Comparison of ENCODE assay signal across 1 cellular context in the genomic region with DNA sequence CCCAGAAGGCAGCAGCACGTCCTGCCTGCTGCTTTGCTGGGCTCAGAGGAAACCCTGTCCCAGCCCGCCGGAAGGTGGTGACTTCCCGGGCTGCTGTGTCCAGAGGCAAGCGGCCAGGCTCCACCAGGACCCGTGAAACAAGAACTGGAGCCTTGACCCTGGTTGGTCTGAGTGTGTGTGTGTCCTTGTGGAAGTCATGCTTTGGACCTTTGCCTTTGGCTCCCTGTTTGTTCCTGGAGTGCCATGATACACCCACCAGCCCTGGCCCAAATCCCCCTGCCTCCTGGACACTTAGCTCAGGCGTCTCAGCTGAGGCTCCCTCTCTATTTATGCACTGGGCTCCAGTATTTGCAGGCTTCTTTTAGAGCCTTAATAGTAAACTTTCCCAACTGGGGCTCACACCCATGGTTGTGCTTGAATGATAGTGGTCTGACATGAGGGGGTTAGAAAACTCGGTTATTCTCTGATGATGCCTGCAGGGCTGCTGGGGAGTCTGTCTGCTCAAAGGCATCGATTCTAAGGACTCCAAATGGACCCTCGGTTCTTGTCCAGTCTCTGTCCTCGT.
TF ChIP-seq lines count a peak whose summit lies in the region.

No MANE protein-coding gene starts in this region.

TF ChIP-seq in HepG2, 621 proteins besides CTCF, POLR2A, EP300 and RAD21 (continued from another document and continues in another):
- TF ChIP-seq, protein P1, sequence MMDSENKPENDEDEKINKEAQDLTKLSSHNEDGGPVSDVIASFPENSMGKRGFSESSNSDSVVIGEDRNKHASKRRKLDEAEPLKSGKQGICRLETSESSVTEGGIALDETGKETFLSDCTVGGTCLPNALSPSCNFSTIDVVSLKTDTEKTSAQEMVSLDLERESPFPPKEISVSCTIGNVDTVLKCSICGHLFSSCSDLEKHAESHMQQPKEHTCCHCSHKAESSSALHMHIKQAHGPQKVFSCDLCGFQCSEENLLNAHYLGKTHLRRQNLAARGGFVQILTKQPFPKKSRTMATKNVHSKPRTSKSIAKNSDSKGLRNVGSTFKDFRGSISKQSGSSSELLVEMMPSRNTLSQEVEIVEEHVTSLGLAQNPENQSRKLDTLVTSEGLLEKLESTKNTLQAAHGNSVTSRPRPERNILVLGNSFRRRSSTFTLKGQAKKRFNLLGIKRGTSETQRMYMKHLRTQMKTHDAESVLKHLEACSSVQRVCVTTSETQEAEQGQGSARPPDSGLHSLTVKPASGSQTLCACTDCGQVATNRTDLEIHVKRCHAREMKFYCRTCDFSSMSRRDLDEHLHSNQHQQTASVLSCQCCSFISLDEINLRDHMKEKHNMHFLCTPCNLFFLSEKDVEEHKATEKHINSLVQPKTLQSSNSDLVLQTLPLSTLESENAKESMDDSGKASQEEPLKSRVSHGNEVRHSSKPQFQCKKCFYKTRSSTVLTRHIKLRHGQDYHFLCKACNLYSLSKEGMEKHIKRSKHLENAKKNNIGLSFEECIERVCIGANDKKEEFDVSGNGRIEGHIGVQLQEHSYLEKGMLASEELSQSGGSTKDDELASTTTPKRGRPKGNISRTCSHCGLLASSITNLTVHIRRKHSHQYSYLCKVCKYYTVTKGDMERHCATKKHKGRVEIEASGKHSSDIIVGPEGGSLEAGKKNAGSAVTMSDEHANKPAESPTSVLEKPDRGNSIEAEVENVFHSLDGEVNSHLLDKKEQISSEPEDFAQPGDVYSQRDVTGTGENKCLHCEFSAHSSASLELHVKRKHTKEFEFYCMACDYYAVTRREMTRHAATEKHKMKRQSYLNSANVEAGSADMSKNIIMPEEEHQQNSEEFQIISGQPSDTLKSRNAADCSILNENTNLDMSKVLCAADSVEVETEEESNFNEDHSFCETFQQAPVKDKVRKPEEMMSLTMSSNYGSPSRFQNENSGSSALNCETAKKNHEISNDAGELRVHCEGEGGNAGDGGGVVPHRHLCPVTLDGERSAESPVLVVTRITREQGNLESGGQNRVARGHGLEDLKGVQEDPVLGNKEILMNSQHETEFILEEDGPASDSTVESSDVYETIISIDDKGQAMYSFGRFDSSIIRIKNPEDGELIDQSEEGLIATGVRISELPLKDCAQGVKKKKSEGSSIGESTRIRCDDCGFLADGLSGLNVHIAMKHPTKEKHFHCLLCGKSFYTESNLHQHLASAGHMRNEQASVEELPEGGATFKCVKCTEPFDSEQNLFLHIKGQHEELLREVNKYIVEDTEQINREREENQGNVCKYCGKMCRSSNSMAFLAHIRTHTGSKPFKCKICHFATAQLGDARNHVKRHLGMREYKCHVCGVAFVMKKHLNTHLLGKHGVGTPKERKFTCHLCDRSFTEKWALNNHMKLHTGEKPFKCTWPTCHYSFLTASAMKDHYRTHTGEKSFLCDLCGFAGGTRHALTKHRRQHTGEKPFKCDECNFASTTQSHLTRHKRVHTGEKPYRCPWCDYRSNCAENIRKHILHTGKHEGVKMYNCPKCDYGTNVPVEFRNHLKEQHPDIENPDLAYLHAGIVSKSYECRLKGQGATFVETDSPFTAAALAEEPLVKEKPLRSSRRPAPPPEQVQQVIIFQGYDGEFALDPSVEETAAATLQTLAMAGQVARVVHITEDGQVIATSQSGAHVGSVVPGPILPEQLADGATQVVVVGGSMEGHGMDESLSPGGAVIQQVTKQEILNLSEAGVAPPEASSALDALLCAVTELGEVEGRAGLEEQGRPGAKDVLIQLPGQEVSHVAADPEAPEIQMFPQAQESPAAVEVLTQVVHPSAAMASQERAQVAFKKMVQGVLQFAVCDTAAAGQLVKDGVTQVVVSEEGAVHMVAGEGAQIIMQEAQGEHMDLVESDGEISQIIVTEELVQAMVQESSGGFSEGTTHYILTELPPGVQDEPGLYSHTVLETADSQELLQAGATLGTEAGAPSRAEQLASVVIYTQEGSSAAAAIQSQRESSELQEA (CRISPR knock-in tag; IDR thresholded peaks at IDR 0.05; ENCODE audit: not compliant biosample characterization), result no peak
- TF ChIP-seq RXRA (CRISPR knock-in tag; IDR thresholded peaks at IDR 0.05) (peak; percentile 36), TFE3 (CRISPR knock-in tag; IDR thresholded peaks at IDR 0.05) (peak; percentile 40; the same call in 1 of the 2 replicates), UBTF (CRISPR knock-in tag; IDR thresholded peaks at IDR 0.05) (peak; percentile 69), SAP130 (CRISPR knock-in tag; IDR thresholded peaks at IDR 0.05; ENCODE audit: low read depth) (0 out of 2 replicates have a peak, but pooled peaks have one; percentile 0), ATF7-NPFF (CRISPR knock-in tag; IDR thresholded peaks at IDR 0.05; ENCODE audit: low read depth) (no peak), MATR3 (CRISPR knock-in tag; IDR thresholded peaks at IDR 0.05) (no peak), IRF2 (CRISPR knock-in tag; IDR thresholded peaks at IDR 0.05) (0 out of 2 replicates have a peak, but pooled peaks have one; percentile 25), JUN (CRISPR knock-in tag; IDR thresholded peaks at IDR 0.05) (no peak), RXRB (CRISPR knock-in tag; IDR thresholded peaks at IDR 0.05; ENCODE audit: borderline replicate concordance) (peak; percentile 60; the same call in 1 of the 2 replicates), ZNF883 (CRISPR knock-in tag; IDR thresholded peaks at IDR 0.05; ENCODE audit: not compliant biosample characterization) (no peak), ZNF607 (CRISPR knock-in tag; IDR thresholded peaks at IDR 0.05; ENCODE audit: borderline replicate concordance) (0 out of 2 replicates have a peak, but pooled peaks have one; percentile 22), DNMT3B (CRISPR knock-in tag; conservative IDR thresholded peaks at IDR 0.05) (no peak), ZNF24 (IDR thresholded peaks at IDR 0.05) (no peak), ZNF274 (CRISPR knock-in tag; IDR thresholded peaks at IDR 0.05) (0 out of 2 replicates have a peak, but pooled peaks have one; percentile 14), ZNF737 (CRISPR knock-in tag; IDR thresholded peaks at IDR 0.05; ENCODE audit: borderline replicate concordance) (no peak), ZNF703 (CRISPR knock-in tag; IDR thresholded peaks at IDR 0.05; ENCODE audit: borderline replicate concordance) (no peak), SOX6 (IDR thresholded peaks at IDR 0.05) (no peak), SOX6 (CRISPR knock-in tag; IDR thresholded peaks at IDR 0.05) (peak; percentile 13; the same call in 1 of the 2 replicates), PHB2 (IDR thresholded peaks at IDR 0.05; ENCODE audit: partially characterized antibody) (no peak), ZFX (CRISPR knock-in tag; IDR thresholded peaks at IDR 0.05; ENCODE audit: low read depth) (peak; percentile 24; the same call in 1 of the 2 replicates), ZFY (CRISPR knock-in tag; IDR thresholded peaks at IDR 0.05) (0 out of 2 replicates have a peak, but pooled peaks have one; percentile 32), ZNF510 (CRISPR knock-in tag; IDR thresholded peaks at IDR 0.05; ENCODE audit: low read depth) (0 out of 2 replicates have a peak, but pooled peaks have one; percentile 19), NR2F6 (IDR thresholded peaks at IDR 0.05) (no peak), NR2F6 (CRISPR knock-in tag; IDR thresholded peaks at IDR 0.05) (peak; percentile 67), HDAC2 (CRISPR knock-in tag; IDR thresholded peaks at IDR 0.05) (no peak), SP4 (CRISPR knock-in tag; IDR thresholded peaks at IDR 0.05) (0 out of 2 replicates have a peak, but pooled peaks have one; percentile 1), PAXIP1 (CRISPR knock-in tag; conservative IDR thresholded peaks at IDR 0.05) (peak; percentile 45; the same call in 1 of the 2 replicates)
- TF ChIP-seq, protein P2, sequence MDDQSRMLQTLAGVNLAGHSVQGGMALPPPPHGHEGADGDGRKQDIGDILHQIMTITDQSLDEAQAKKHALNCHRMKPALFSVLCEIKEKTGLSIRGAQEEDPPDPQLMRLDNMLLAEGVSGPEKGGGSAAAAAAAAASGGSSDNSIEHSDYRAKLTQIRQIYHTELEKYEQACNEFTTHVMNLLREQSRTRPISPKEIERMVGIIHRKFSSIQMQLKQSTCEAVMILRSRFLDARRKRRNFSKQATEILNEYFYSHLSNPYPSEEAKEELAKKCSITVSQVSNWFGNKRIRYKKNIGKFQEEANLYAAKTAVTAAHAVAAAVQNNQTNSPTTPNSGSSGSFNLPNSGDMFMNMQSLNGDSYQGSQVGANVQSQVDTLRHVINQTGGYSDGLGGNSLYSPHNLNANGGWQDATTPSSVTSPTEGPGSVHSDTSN (CRISPR knock-in tag; IDR thresholded peaks at IDR 0.05; ENCODE audit: borderline replicate concordance), result no peak
- TF ChIP-seq, protein P3, sequence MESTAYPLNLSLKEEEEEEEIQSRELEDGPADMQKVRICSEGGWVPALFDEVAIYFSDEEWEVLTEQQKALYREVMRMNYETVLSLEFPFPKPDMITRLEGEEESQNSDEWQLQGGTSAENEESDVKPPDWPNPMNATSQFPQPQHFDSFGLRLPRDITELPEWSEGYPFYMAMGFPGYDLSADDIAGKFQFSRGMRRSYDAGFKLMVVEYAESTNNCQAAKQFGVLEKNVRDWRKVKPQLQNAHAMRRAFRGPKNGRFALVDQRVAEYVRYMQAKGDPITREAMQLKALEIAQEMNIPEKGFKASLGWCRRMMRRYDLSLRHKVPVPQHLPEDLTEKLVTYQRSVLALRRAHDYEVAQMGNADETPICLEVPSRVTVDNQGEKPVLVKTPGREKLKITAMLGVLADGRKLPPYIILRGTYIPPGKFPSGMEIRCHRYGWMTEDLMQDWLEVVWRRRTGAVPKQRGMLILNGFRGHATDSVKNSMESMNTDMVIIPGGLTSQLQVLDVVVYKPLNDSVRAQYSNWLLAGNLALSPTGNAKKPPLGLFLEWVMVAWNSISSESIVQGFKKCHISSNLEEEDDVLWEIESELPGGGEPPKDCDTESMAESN (CRISPR knock-in tag; conservative IDR thresholded peaks at IDR 0.05), result 0 out of 2 replicates have a peak, but pooled peaks have one; percentile 65
- TF ChIP-seq, protein P4, sequence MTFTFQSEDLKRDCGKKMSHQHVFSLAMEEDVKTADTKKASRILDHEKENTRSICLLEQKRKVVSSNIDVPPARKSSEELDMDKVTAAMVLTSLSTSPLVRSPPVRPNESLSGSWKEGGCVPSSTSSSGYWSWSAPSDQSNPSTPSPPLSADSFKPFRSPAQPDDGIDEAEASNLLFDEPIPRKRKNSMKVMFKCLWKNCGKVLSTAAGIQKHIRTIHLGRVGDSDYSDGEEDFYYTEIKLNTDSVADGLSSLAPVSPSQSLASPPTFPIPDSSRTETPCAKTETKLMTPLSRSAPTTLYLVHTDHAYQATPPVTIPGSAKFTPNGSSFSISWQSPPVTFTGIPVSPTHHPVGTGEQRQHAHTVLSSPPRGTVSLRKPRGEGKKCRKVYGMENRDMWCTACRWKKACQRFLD (CRISPR knock-in tag; IDR thresholded peaks at IDR 0.05; ENCODE audit: borderline replicate concordance), result 0 out of 2 replicates have a peak, but pooled peaks have one; percentile 50
